ENCODE assay signal across 23 cellular contexts in genomic region chr15:24862726-24863521, GRCh38.
DNase-seq lines count a peak whose midpoint lies in the region; ATAC-seq and TF ChIP-seq lines count a peak whose summit lies in the region.
"Had no signal": no experiment of that assay in that cellular context is flagged by ENCODE, and none has a peak within 500 bp of the region (broad histone marks: within the 10 kb centered on the region; RNA-seq: fewer than 3 reads in every experiment).

No MANE protein-coding gene starts in this region.

- H4K20me1 ChIP-seq in H9 (ENCODE audit: control insufficient read depth, insufficient read depth, insufficient read length): no peaks in the 10 kb centered on the region

- H3K27ac ChIP-seq in H9 (ENCODE audit: insufficient read length, low read depth, low read length) (no peak overlapping the region), RWPE2 (ENCODE audit: poor library complexity, severe bottlenecking) (no peak overlapping the region), heart left ventricle (no peak overlapping the region), neuronal stem cell (replicated peaks; ENCODE audit: low read length) (peak overlapping the region; percentile 51)
- H3K27ac ChIP-seq: PC-9 had no signal

- H4K8ac ChIP-seq in H9 (replicated peaks; ENCODE audit: insufficient read length, low read depth, low read length): no peak overlapping the region
- no peak overlapping the region for H4K8ac ChIP-seq in neuronal stem cell (ENCODE audit: low read depth, low read length)

- H3K9me3 Mint-ChIP-seq in H9: peaks cover 60 to 67% of the 10 kb centered on the region in 2 experiments

- H2BK20ac ChIP-seq in H9 (ENCODE audit: low read depth, low read length, poor library complexity, severe bottlenecking): no peak overlapping the region

- H3K4me1 ChIP-seq in H9 (ENCODE audit: insufficient read depth, low read length): no peaks in the 10 kb centered on the region
- peaks cover 9% of the 10 kb centered on the region for H3K4me1 ChIP-seq in RWPE2 (ENCODE audit: insufficient read depth, poor library complexity, severe bottlenecking)
- H3K4me1 ChIP-seq in heart left ventricle: peaks cover 0 to 3% (median 0%) of the 10 kb centered on the region in 12 donors
- H3K4me1 ChIP-seq in neuronal stem cell (ENCODE audit: control insufficient read depth in 2 of 2, insufficient read depth in 1 of 2, low read depth in 1 of 2, low read length in 2 of 2): peaks cover 10 to 11% of the 10 kb centered on the region in 2 donors

- ATAC-seq in RWPE2 (ENCODE audit: low read depth) (peak; percentile 51; the same call in 2 of the 3 replicates), heart left ventricle (peak; percentile 43 to 86 (median 82))
- ATAC-seq: activated CD8-positive, alpha-beta T cell treated with anti-CD3 and anti-CD28 coated beads, Interleukin-2, amount 10 ng/mL, durations not matched to agents 7 days and 5 days; sciatic nerve; stimulated activated memory B cell treated with anti-CD40 and anti-IgM and Interleukin-4, amounts not matched to agents 10 μg/mL and 1 μg/mL and 100 μg/mL, for 72 hours had no signal

- WGBS in H9 (ENCODE audit: extremely low coverage, insufficient read length, low lambda C conversion rate): no CpG with 5 or more reads among the region's 6 CpGs
- 52 to 59% (median 54%) methylated on average over 6 of the region's 6 CpGs for WGBS in heart left ventricle, 4 donors
- WGBS in neuronal stem cell (ENCODE audit: extremely low coverage in 2 of 2, insufficient read length in 2 of 2, insufficient replicate concordance in 1 of 2), 2 donors: no CpG with 5 or more reads among the region's 6 CpGs

- peaks cover 33 to 38% of the 10 kb centered on the region in 2 experiments for H3K4me1 Mint-ChIP-seq in H9
- H3K4me1 Mint-ChIP-seq: CD4-positive, CD25-positive, alpha-beta regulatory T cell; immature natural killer cell; stimulated activated memory B cell treated with anti-CD40 and anti-IgM and Interleukin-4, amounts not matched to agents 10 μg/mL and 1 μg/mL and 100 μg/mL, for 72 hours had no signal

- H3K4me3 ChIP-seq in RWPE2 (ENCODE audit: severe bottlenecking) (no peak overlapping the region), heart left ventricle (no peak overlapping the region), neuronal stem cell (ENCODE audit: low read length in 2 of 2) (peak overlapping the region in 1 of 2 donors; percentile 69)
- H3K4me3 ChIP-seq: lung, PC-9, thoracic aorta had no signal

- no peak overlapping the region for H3T11ph ChIP-seq in H9 (ENCODE audit: low read length)

- H3K14ac ChIP-seq in H9 (ENCODE audit: insufficient read depth, low read length) (no peak overlapping the region), neuronal stem cell (ENCODE audit: low read length) (no peak overlapping the region)

- H3K56ac ChIP-seq in H9 (ENCODE audit: insufficient read length, low read depth, low read length): no peak overlapping the region

- no peak for TF ChIP-seq CTCF in H9 (conservative IDR thresholded peaks at IDR 0.05)
- TF ChIP-seq CTCF in RWPE2 (IDR thresholded peaks at IDR 0.05; ENCODE audit: poor library complexity, severe bottlenecking): no peak
- TF ChIP-seq CTCF in heart left ventricle (IDR thresholded peaks at IDR 0.05): no peak

- H3K23ac ChIP-seq in H9 (ENCODE audit: insufficient read length, low read depth, low read length) (no peak overlapping the region), neuronal stem cell (ENCODE audit: low read depth, low read length, poor library complexity) (no peak overlapping the region)

- no peak overlapping the region for H2BK12ac ChIP-seq in H9 (ENCODE audit: insufficient read length, low read depth, low read length)
- H2BK12ac ChIP-seq in neuronal stem cell (ENCODE audit: low read length): no peak overlapping the region

- no peak overlapping the region for H4K5ac ChIP-seq in H9 (ENCODE audit: insufficient read length, low read depth, low read length)

- H4K91ac ChIP-seq in H9 (ENCODE audit: insufficient read length, low read depth, low read length): no peak overlapping the region
- no peak overlapping the region for H4K91ac ChIP-seq in neuronal stem cell (ENCODE audit: low read depth, low read length, poor library complexity)

- H3K23me2 ChIP-seq in H9 (ENCODE audit: insufficient read length, low read depth, low read length, poor library complexity, severe bottlenecking): no peaks in the 10 kb centered on the region

- H2BK120ac ChIP-seq in H9 (ENCODE audit: low read depth, low read length, poor library complexity, severe bottlenecking) (no peak overlapping the region), neuronal stem cell (ENCODE audit: low read depth, low read length) (no peak overlapping the region)

- H2AK5ac ChIP-seq in H9 (ENCODE audit: insufficient read length, low read length) (no peak overlapping the region), neuronal stem cell (ENCODE audit: low read depth, low read length) (no peak overlapping the region)

- no peaks in the 10 kb centered on the region for H3K27me3 Mint-ChIP-seq in H9 (ENCODE audit: low read depth)
- H3K27me3 Mint-ChIP-seq: CD4-positive, CD25-positive, alpha-beta regulatory T cell; stimulated activated memory B cell treated with anti-CD40 and anti-IgM and Interleukin-4, amounts not matched to agents 10 μg/mL and 1 μg/mL and 100 μg/mL, for 72 hours had no signal

- H3K27me3 ChIP-seq in H9 (ENCODE audit: insufficient read depth, low read length) (no peaks in the 10 kb centered on the region), RWPE2 (ENCODE audit: insufficient read depth, poor library complexity, severe bottlenecking) (no peaks in the 10 kb centered on the region), heart left ventricle (no peaks in the 10 kb centered on the region), neuronal stem cell (ENCODE audit: control insufficient read depth in 3 of 3, insufficient read depth in 3 of 3, low read depth in 1 of 3, low read length in 3 of 3) (no peaks in the 10 kb centered on the region)

- H3K4me2 ChIP-seq in H9 (ENCODE audit: insufficient read depth, insufficient read length, low read length) (no peak overlapping the region), neuronal stem cell (ENCODE audit: insufficient read depth, low read length, poor library complexity, severe bottlenecking) (no peak overlapping the region)
- H3K4me2 ChIP-seq: PC-9 had no signal

- DNase-seq in H9 (no peak), RWPE2 (ENCODE audit: low spot score) (no peak), heart left ventricle (peak in 1 of 5 donors; percentile 22), neuronal stem cell (ENCODE audit: low spot score) (no peak)
- DNase-seq in activated effector memory CD4-positive, alpha-beta T cell treated with Interleukin-2 at 50 U/mL for 16 hours: no peak
- DNase-seq in stimulated activated naive CD4-positive, alpha-beta T cell (lab: John Stamatoyannopoulos, UW): no peak
- DNase-seq in stimulated activated CD4-positive, alpha-beta T cell treated with anti-CD3 and anti-CD28 coated beads, Interleukin-4, amount 100 ng/mL, for 24 hours: no peak
- DNase-seq: activated CD8-positive, alpha-beta T cell treated with anti-CD3 and anti-CD28 coated beads, Interleukin-2, amount 10 ng/mL, durations not matched to agents 7 days and 5 days; activated naive CD4-positive, alpha-beta T cell treated with anti-CD3 and anti-CD28 coated beads for 36 hours; activated T-cell treated with anti-CD3 and anti-CD28 coated beads, Interleukin-2, amount 50 U/mL, for 24 hours; amygdala; CD4-positive, CD25-positive, alpha-beta regulatory T cell; effector CD8-positive, alpha-beta T cell; GDM1; immature natural killer cell; KBM-7; NCI-H1694 treated with DMSO at 0.1 percent for 48 hours; NCI-H748 treated with DMSO at 0.1 percent for 48 hours; PC-9 had no signal

- H3K79me1 ChIP-seq in H9 (ENCODE audit: insufficient read depth, low read depth, low read length, poor library complexity, severe bottlenecking) (no peaks in the 10 kb centered on the region), neuronal stem cell (ENCODE audit: low read depth, low read length) (peaks cover 3% of the 10 kb centered on the region)

- peak overlapping the region; percentile 40 to 94 (median 55); a peak in 5 of 7 replicates for H3K27ac Mint-ChIP-seq in H9
- H3K27ac Mint-ChIP-seq: activated CD8-positive, alpha-beta T cell treated with anti-CD3 and anti-CD28 coated beads, Interleukin-2, amount 10 ng/mL, durations not matched to agents 7 days and 5 days; activated naive CD4-positive, alpha-beta T cell treated with anti-CD3 and anti-CD28 coated beads for 36 hours; activated T-cell treated with anti-CD3 and anti-CD28 coated beads, Interleukin-2, amount 50 U/mL, for 24 hours; immature natural killer cell; stimulated activated memory B cell treated with anti-CD40 and anti-IgM and Interleukin-4, amounts not matched to agents 10 μg/mL and 1 μg/mL and 100 μg/mL, for 72 hours had no signal

- no peak overlapping the region for H2AFZ ChIP-seq in H9 (ENCODE audit: low read length)
- H2AFZ ChIP-seq in neuronal stem cell (ENCODE audit: low read length): peak overlapping the region; percentile 43
- H2AFZ ChIP-seq: PC-9 had no signal

- no peak for TF ChIP-seq POLR2A in heart left ventricle (IDR thresholded peaks at IDR 0.05)

- no peak overlapping the region for H2BK5ac ChIP-seq in H9 (ENCODE audit: insufficient read length, low read length)
- no peak overlapping the region for H2BK5ac ChIP-seq in neuronal stem cell (ENCODE audit: low read length)

- no peak overlapping the region; a peak in 1 of 5 replicates for H3K4me3 Mint-ChIP-seq in H9
- H3K4me3 Mint-ChIP-seq: activated CD8-positive, alpha-beta T cell treated with anti-CD3 and anti-CD28 coated beads, Interleukin-2, amount 10 ng/mL, durations not matched to agents 7 days and 5 days; activated naive CD4-positive, alpha-beta T cell treated with anti-CD3 and anti-CD28 coated beads for 36 hours; activated T-cell treated with anti-CD3 and anti-CD28 coated beads, Interleukin-2, amount 50 U/mL, for 24 hours; CD4-positive, CD25-positive, alpha-beta regulatory T cell; immature natural killer cell; stimulated activated memory B cell treated with anti-CD40 and anti-IgM and Interleukin-4, amounts not matched to agents 10 μg/mL and 1 μg/mL and 100 μg/mL, for 72 hours had no signal

- H3K4ac ChIP-seq in H9 (ENCODE audit: low read depth, low read length) (no peak overlapping the region), neuronal stem cell (ENCODE audit: low read length) (no peak overlapping the region)

- H3K18ac ChIP-seq in H9 (ENCODE audit: insufficient read length, low read depth, low read length) (no peak overlapping the region), neuronal stem cell (ENCODE audit: low read length) (peak overlapping the region; percentile 42)

- H3K79me2 ChIP-seq in H9 (ENCODE audit: insufficient read depth, low read length): no peaks in the 10 kb centered on the region

- H3K36me3 Mint-ChIP-seq in H9 (ENCODE audit: insufficient read depth in 1 of 3, low read depth in 3 of 3): peaks cover 5 to 8% (median 7%) of the 10 kb centered on the region in 3 experiments
- H3K36me3 Mint-ChIP-seq: CD4-positive, CD25-positive, alpha-beta regulatory T cell; immature natural killer cell; stimulated activated memory B cell treated with anti-CD40 and anti-IgM and Interleukin-4, amounts not matched to agents 10 μg/mL and 1 μg/mL and 100 μg/mL, for 72 hours had no signal

- intact Hi-C loops in heart left ventricle (cut with DNase I): no loop called here

- H3K9me3 ChIP-seq in H9 (ENCODE audit: control insufficient read depth, low read depth, low read length) (peaks cover 7% of the 10 kb centered on the region), RWPE2 (ENCODE audit: severe bottlenecking) (peaks cover 3% of the 10 kb centered on the region), heart left ventricle (peaks cover 0 to 8% (median 0%) of the 10 kb centered on the region in 12 donors), neuronal stem cell (replicated peaks in 1 of 2; ENCODE audit: control insufficient read depth in 2 of 2, insufficient read depth in 1 of 2, low read depth in 1 of 2, low read length in 2 of 2) (no peaks in the 10 kb centered on the region)
- H3K9me3 ChIP-seq: thoracic aorta had no signal

- no peak overlapping the region for H2BK15ac ChIP-seq in H9 (ENCODE audit: low read depth, low read length)
- no peak overlapping the region for H2BK15ac ChIP-seq in neuronal stem cell (ENCODE audit: low read length)

- H3K9ac ChIP-seq in H9 (ENCODE audit: extremely low read depth, insufficient read length, low read length): no peak overlapping the region
- H3K9ac ChIP-seq in neuronal stem cell (ENCODE audit: low read depth, low read length, poor library complexity): no peak overlapping the region

- H3K36me3 ChIP-seq in RWPE2 (ENCODE audit: low read depth) (no peaks in the 10 kb centered on the region), heart left ventricle (no peaks in the 10 kb centered on the region), neuronal stem cell (replicated peaks in 1 of 2; ENCODE audit: control insufficient read depth in 2 of 2, insufficient read depth in 2 of 2, low read length in 2 of 2) (no peaks in the 10 kb centered on the region)
- H3K36me3 ChIP-seq: thoracic aorta had no signal
